19 cellular contexts compared by ENCODE assay signal in the genomic region with DNA sequence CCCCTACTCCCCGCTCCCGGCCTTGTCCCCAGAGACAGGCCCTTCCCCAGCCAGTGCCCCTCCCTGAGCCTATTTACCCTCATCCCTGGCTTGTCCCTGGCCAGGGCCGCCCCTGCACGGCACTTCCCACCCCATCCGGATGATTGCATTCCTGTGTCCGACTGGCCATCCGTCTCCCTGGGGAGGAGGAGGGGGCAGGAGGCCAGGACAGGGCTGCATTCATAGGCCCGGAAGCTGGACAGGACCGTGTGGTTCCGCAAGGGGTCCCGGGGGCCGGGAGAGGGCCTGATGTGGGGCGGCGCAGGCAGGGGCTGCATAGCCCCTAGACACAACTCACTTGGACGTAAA. TPM values are rescaled to one million over a fixed set of nuclear protein-coding genes. Genes with fewer than 3 reads are reported as not detected.
DNase-seq lines count a peak whose midpoint lies in the region; ATAC-seq and TF ChIP-seq lines count a peak whose summit lies in the region.
"Had no signal": no experiment of that assay in that cellular context is flagged by ENCODE, and none has a peak within 500 bp of the region (broad histone marks: within the 10 kb centered on the region; RNA-seq: fewer than 3 reads in every experiment).

No MANE protein-coding gene starts in this region.

- H3K9me3 ChIP-seq in lower lobe of right lung (no peaks in the 10 kb centered on the region), subcutaneous abdominal adipose tissue (ENCODE audit: control insufficient read depth in 5 of 5, low read length in 5 of 5) (no peaks in the 10 kb centered on the region), left lung (no peaks in the 10 kb centered on the region)
- H3K9me3 ChIP-seq: BLaER1 treated with 17β-estradiol and CSF1 and Interleukin-3, amounts not matched to agents 10 nM and 100 nM; SJCRH30 had no signal

- intact Hi-C loops in left ventricle myocardium superior (cut with micrococcal nuclease), result no loop called here
- intact Hi-C loops in lower lobe of right lung (cut with DNase I), result no loop called here
- intact Hi-C loops in left lung (cut with DNase I), result no loop called here

- ATAC-seq in left ventricle myocardium superior, result peak; percentile 77
- peak in 1 of 2 donors; percentile 15 for ATAC-seq in lower lobe of right lung
- no peak for ATAC-seq in GM19463 (IDR thresholded peaks at IDR 0.05; ENCODE audit: unreplicated experiment)
- ATAC-seq in left lung, result no peak
- ATAC-seq: CD8-positive, alpha-beta T cell; GM12878; PC-3 had no signal

- peaks cover 20% of the 10 kb centered on the region for H3K27me3 Mint-ChIP-seq in glutamatergic neuron (ENCODE audit: unreplicated experiment)
- peaks cover 14% of the 10 kb centered on the region for H3K27me3 Mint-ChIP-seq in endothelial cell (ENCODE audit: unreplicated experiment)

- H3K27me3 ChIP-seq in lower lobe of right lung (ENCODE audit: low read depth) (no peaks in the 10 kb centered on the region), subcutaneous abdominal adipose tissue (ENCODE audit: control insufficient read depth in 5 of 5, insufficient read depth in 4 of 5, low read length in 5 of 5) (no peaks in the 10 kb centered on the region), left lung (no peaks in the 10 kb centered on the region)
- H3K27me3 ChIP-seq: SJCRH30 had no signal

- H3K36me3 Mint-ChIP-seq in glutamatergic neuron (ENCODE audit: unreplicated experiment) (peaks cover 16% of the 10 kb centered on the region), endothelial cell (ENCODE audit: low read depth, unreplicated experiment) (peaks cover 36% of the 10 kb centered on the region)

- H3K36me3 ChIP-seq in lower lobe of right lung, result peaks cover 99% of the 10 kb centered on the region
- peaks cover 0 to 95% (median 85%) of the 10 kb centered on the region in 5 donors for H3K36me3 ChIP-seq in subcutaneous abdominal adipose tissue (ENCODE audit: control insufficient read depth in 5 of 5, insufficient read depth in 5 of 5, low read length in 5 of 5)
- H3K36me3 ChIP-seq in left lung, result peaks cover 0 to 100% of the 10 kb centered on the region in 2 donors

- H3K4me1 Mint-ChIP-seq in glutamatergic neuron (ENCODE audit: low read depth, unreplicated experiment), result peaks cover 6% of the 10 kb centered on the region
- H3K4me1 Mint-ChIP-seq in endothelial cell (ENCODE audit: unreplicated experiment), result no peaks in the 10 kb centered on the region

- H3K9ac ChIP-seq in subcutaneous abdominal adipose tissue (ENCODE audit: low read length in 5 of 5), result no peak overlapping the region
- H3K9ac ChIP-seq: BLaER1 treated with 17β-estradiol and CSF1 and Interleukin-3, amounts not matched to agents 10 nM and 100 nM; KMS-11 had no signal

- H3K9me3 Mint-ChIP-seq in glutamatergic neuron (ENCODE audit: unreplicated experiment) (peaks cover 12% of the 10 kb centered on the region), endothelial cell (ENCODE audit: unreplicated experiment) (no peaks in the 10 kb centered on the region)
- H3K9me3 Mint-ChIP-seq: CD8-positive, alpha-beta T cell had no signal

- H3K27ac Mint-ChIP-seq in glutamatergic neuron (ENCODE audit: unreplicated experiment), result peak overlapping the region; percentile 28
- H3K27ac Mint-ChIP-seq in endothelial cell (ENCODE audit: unreplicated experiment), result no peak overlapping the region
- H3K27ac Mint-ChIP-seq: CD8-positive, alpha-beta T cell had no signal

- H3K4me3 Mint-ChIP-seq in glutamatergic neuron (ENCODE audit: unreplicated experiment) (no peak overlapping the region), endothelial cell (ENCODE audit: unreplicated experiment) (no peak overlapping the region)
- H3K4me3 Mint-ChIP-seq: CD8-positive, alpha-beta T cell had no signal

- H3K4me1 ChIP-seq in lower lobe of right lung, result peaks cover 6% of the 10 kb centered on the region
- peaks cover 0 to 35% (median 20%) of the 10 kb centered on the region in 5 donors for H3K4me1 ChIP-seq in subcutaneous abdominal adipose tissue (ENCODE audit: control insufficient read depth in 5 of 5, insufficient read depth in 5 of 5, low read length in 5 of 5)
- H3K4me1 ChIP-seq in left lung, result no peaks in the 10 kb centered on the region
- H3K4me1 ChIP-seq: SJCRH30 had no signal

- no peak for DNase-seq in glutamatergic neuron
- DNase-seq in left ventricle myocardium superior, result peak; percentile 85
- no peak for DNase-seq in lower lobe of right lung
- DNase-seq in endothelial cell (ENCODE audit: low spot score), result no peak
- DNase-seq in left lung, result no peak
- DNase-seq: Calu3; CD8-positive, alpha-beta T cell; NCI-H1694 treated with DMSO at 0.1 percent for 48 hours; NCI-H2107; NCI-H510A; NCI-H748 treated with DMSO at 0.1 percent for 48 hours; PC-3; RPMI8226; SJCRH30 had no signal

- H3K4me3 ChIP-seq in lower lobe of right lung (no peak overlapping the region), subcutaneous abdominal adipose tissue (ENCODE audit: low read depth in 1 of 5, low read length in 5 of 5) (no peak overlapping the region), left lung (no peak overlapping the region)
- H3K4me3 ChIP-seq: BLaER1 treated with 17β-estradiol and CSF1 and Interleukin-3, amounts not matched to agents 10 nM and 100 nM; GM12878; SJCRH30 had no signal

- H3K27ac ChIP-seq in lower lobe of right lung (peak overlapping the region; percentile 62), subcutaneous abdominal adipose tissue (ENCODE audit: low read depth, low read length) (peak overlapping the region; percentile 37), left lung (peak overlapping the region in 1 of 2 donors; percentile 48)
- H3K27ac ChIP-seq: BLaER1 treated with 17β-estradiol and CSF1 and Interleukin-3, amounts not matched to agents 10 nM and 100 nM; KMS-11; SJCRH30 had no signal

- no peak for TF ChIP-seq CTCF in glutamatergic neuron (IDR thresholded peaks at IDR 0.05; ENCODE audit: partially characterized antibody, unreplicated experiment)
- no peak for TF ChIP-seq CTCF in lower lobe of right lung (IDR thresholded peaks at IDR 0.05)
- no peak for TF ChIP-seq CTCF in endothelial cell (IDR thresholded peaks at IDR 0.05; ENCODE audit: unreplicated experiment)
- no peak for TF ChIP-seq CTCF in left lung (IDR thresholded peaks at IDR 0.05)

RNA-seq across cellular contexts. Expression of a gene that starts 22.8 kb away (rescaled TPM):
- 302 TPM for total RNA-seq in glutamatergic neuron (ENCODE audit: unreplicated experiment)
- 133 TPM for total RNA-seq in left ventricle myocardium superior
- total RNA-seq in lower lobe of right lung, result 165 TPM
- total RNA-seq in endothelial cell (ENCODE audit: unreplicated experiment), result 165 TPM
- 100 to 1,000 TPM; 146 to 167 TPM for total RNA-seq in left lung

RNA-seq across cellular contexts. Expression of a gene that starts 53.8 kb away (rescaled TPM):
- total RNA-seq in glutamatergic neuron (ENCODE audit: unreplicated experiment), result 769 TPM
- total RNA-seq in left ventricle myocardium superior, result 22.8 TPM
- 32.0 TPM for total RNA-seq in lower lobe of right lung
- total RNA-seq in endothelial cell (ENCODE audit: unreplicated experiment), result 0.97 TPM
- total RNA-seq in left lung, result 10 to 100 TPM; 66.0 to 94.2 TPM

Comparison
In these comparisons a context has a peak if more than half of its experiments do, and no peak if none do; other contexts are left out.
1. RNA of a gene that starts 53.8 kb away (total RNA-seq): 769 TPM in glutamatergic neuron (single experiment), 66.0 to 94.2 TPM in left lung, 32.0 TPM in lower lobe of right lung (single experiment) and 22.8 TPM in left ventricle myocardium superior (single experiment); 0.97 TPM in endothelial cell (single experiment); every median in the first group is over 10 times any median in the second.